8 cellular contexts compared by ENCODE assay signal in the genomic region with DNA sequence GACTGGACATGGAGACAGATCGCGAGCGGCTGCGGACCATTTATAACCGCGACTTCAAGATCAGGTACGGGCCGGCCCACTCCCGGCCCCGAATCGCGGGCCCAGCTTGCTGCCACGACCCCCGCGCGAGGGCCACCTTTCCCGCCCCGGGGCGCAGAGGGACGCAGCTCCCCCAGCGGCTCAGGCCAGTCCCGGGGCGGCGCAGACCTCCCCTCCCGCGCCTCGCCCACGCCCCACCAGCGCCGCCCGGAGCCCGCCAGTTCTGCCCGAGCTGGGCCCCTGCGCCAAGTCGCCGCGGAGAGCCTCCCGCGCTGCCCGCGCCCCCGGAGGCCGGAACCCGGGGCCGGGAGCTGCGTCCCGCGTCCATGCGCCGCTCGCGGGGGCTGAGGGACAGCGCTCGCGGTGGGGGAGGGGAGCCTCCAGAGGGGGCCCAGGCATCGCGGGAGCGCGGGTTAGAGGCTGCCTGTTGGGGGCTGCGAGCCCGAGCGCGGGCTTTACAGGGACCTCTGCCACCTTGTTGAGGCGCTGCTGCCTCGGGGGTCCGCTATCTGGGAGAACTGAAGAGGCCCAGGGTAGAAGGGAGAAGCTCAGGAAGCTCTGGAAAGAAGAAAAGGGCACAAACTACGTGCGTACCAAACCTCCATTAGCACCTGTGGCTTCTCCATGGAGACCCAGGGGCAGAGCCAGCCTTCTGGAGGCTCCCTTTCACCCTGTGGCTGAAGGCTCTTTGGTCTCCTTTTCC. TPM values are rescaled to one million over a fixed set of nuclear protein-coding genes. Genes with fewer than 3 reads are reported as not detected.
A peak's percentile ranks its signal among the peaks of the same experiment; 100 is the strongest.
DNase-seq lines count a peak whose midpoint lies in the region; ATAC-seq and TF ChIP-seq lines count a peak whose summit lies in the region.

No MANE protein-coding gene starts in this region.

- no peaks in the 10 kb centered on the region for H3K9me3 Mint-ChIP-seq in activated T-helper 2 cell treated with anti-CD3 and anti-CD28 coated beads, Interferon-gamma antibody, Interleukin-2, Interleukin-4, amounts not matched to agents 10 μg/mL and 5 μg/mL and 100 μg/mL, durations not matched to agents 14 hours and 24 hours and 36 hours

- no peaks in the 10 kb centered on the region for H3K27me3 Mint-ChIP-seq in activated T-helper 2 cell treated with anti-CD3 and anti-CD28 coated beads, Interferon-gamma antibody, Interleukin-2, Interleukin-4, amounts not matched to agents 10 μg/mL and 5 μg/mL and 100 μg/mL, durations not matched to agents 14 hours and 24 hours and 36 hours (ENCODE audit: low read depth)

- intact Hi-C loops in activated T-helper 2 cell treated with anti-CD3 and anti-CD28 coated beads, Interferon-gamma antibody, Interleukin-2, Interleukin-4, amounts not matched to agents 10 μg/mL and 5 μg/mL and 100 μg/mL, durations not matched to agents 14 hours and 24 hours and 36 hours (cut with micrococcal nuclease) = loop anchor here (1.0 to 2.0 kb wide), 3 partner anchors 29 to 54 kb away; a partner anchor contains a TSS
- intact Hi-C loops in vagina (cut with DNase I) = loop anchor here (5.0 kb wide), 1 partner anchor 37 kb away; no protein-coding TSS in a partner anchor

- H3K27ac Mint-ChIP-seq in activated T-helper 2 cell treated with anti-CD3 and anti-CD28 coated beads, Interferon-gamma antibody, Interleukin-2, Interleukin-4, amounts not matched to agents 10 μg/mL and 5 μg/mL and 100 μg/mL, durations not matched to agents 14 hours and 24 hours and 36 hours = peak overlapping the region; percentile 99

- peak overlapping the region; percentile 86 for H3K27ac ChIP-seq in foreskin keratinocyte
- H3K27ac ChIP-seq in vagina = peak overlapping the region; percentile 93

- peak; percentile 35 to 43 for DNase-seq in NCI-H446 (lab: John Stamatoyannopoulos, UW)
- no peak for DNase-seq in NCI-H446 treated with DMSO at 0.1 percent for 48 hours (lab: John Stamatoyannopoulos, UW)
- no peak for DNase-seq in NT2/D1 (ENCODE audit: low read depth, low spot score)
- DNase-seq in activated T-helper 2 cell treated with anti-CD3 and anti-CD28 coated beads, Interferon-gamma antibody, Interleukin-2, Interleukin-4, amounts not matched to agents 10 μg/mL and 5 μg/mL and 100 μg/mL, durations not matched to agents 14 hours and 24 hours and 36 hours (ENCODE audit: low spot score) = peak; percentile 25
- DNase-seq in foreskin keratinocyte = no peak
- DNase-seq in omental fat pad (ENCODE audit: low spot score) = no peak
- DNase-seq in vagina (ENCODE audit: extremely low spot score in 2 of 2) = peak in 1 of 2 donors; percentile 87

- H3K27me3 ChIP-seq in NT2/D1 (ENCODE audit: insufficient read depth, insufficient read length) (peaks cover 7% of the 10 kb centered on the region), foreskin keratinocyte (no peaks in the 10 kb centered on the region), vagina (no peaks in the 10 kb centered on the region)

- H3K4me1 ChIP-seq in NT2/D1 (ENCODE audit: insufficient read depth, insufficient read length) = no peaks in the 10 kb centered on the region
- peaks cover 3% of the 10 kb centered on the region for H3K4me1 ChIP-seq in foreskin keratinocyte
- peaks cover 30% of the 10 kb centered on the region for H3K4me1 ChIP-seq in vagina

- TF ChIP-seq POLR2A in vagina (IDR thresholded peaks at IDR 0.05) = no peak

- H3K4me3 ChIP-seq in NT2/D1 (ENCODE audit: insufficient read length, low read depth) (peak overlapping the region; percentile 77), vagina (peak overlapping the region; percentile 69 to 75)

- H3K36me3 ChIP-seq in NT2/D1 (ENCODE audit: insufficient read depth, insufficient read length, low read length) (peaks cover 21% of the 10 kb centered on the region), vagina (no peaks in the 10 kb centered on the region)

- H3K9me3 ChIP-seq in NT2/D1 (ENCODE audit: insufficient read depth, low read length) (no peaks in the 10 kb centered on the region), vagina (no peaks in the 10 kb centered on the region)

- peak overlapping the region; percentile 99 for H3K4me3 Mint-ChIP-seq in activated T-helper 2 cell treated with anti-CD3 and anti-CD28 coated beads, Interferon-gamma antibody, Interleukin-2, Interleukin-4, amounts not matched to agents 10 μg/mL and 5 μg/mL and 100 μg/mL, durations not matched to agents 14 hours and 24 hours and 36 hours (ENCODE audit: low read depth)

- peak overlapping the region; percentile 91 for H3K9ac ChIP-seq in NT2/D1 (ENCODE audit: insufficient read length, low read depth)

- peaks cover 58% of the 10 kb centered on the region for H3K36me3 Mint-ChIP-seq in activated T-helper 2 cell treated with anti-CD3 and anti-CD28 coated beads, Interferon-gamma antibody, Interleukin-2, Interleukin-4, amounts not matched to agents 10 μg/mL and 5 μg/mL and 100 μg/mL, durations not matched to agents 14 hours and 24 hours and 36 hours (ENCODE audit: low read depth)

- ATAC-seq in HG03045 (IDR thresholded peaks at IDR 0.05; ENCODE audit: unreplicated experiment) (peak; percentile 29), foreskin keratinocyte (peak; percentile 61), omental fat pad (ENCODE audit: low FRiP score) (peak; percentile 81)

- peak; percentile 25 for TF ChIP-seq CTCF in foreskin keratinocyte (conservative IDR thresholded peaks at IDR 0.05)
- TF ChIP-seq CTCF in omental fat pad (IDR thresholded peaks at IDR 0.05) = no peak
- no peak for TF ChIP-seq CTCF in vagina (IDR thresholded peaks at IDR 0.05)

- peaks cover 40% of the 10 kb centered on the region for H3K4me1 Mint-ChIP-seq in activated T-helper 2 cell treated with anti-CD3 and anti-CD28 coated beads, Interferon-gamma antibody, Interleukin-2, Interleukin-4, amounts not matched to agents 10 μg/mL and 5 μg/mL and 100 μg/mL, durations not matched to agents 14 hours and 24 hours and 36 hours (ENCODE audit: low read depth)

RNA-seq across cellular contexts. Expression of a gene that starts 0.7 kb away (rescaled TPM):
- total RNA-seq in activated T-helper 2 cell treated with anti-CD3 and anti-CD28 coated beads, Interferon-gamma antibody, Interleukin-2, Interleukin-4, amounts not matched to agents 10 μg/mL and 5 μg/mL and 100 μg/mL, durations not matched to agents 14 hours and 24 hours and 36 hours = 64.5 and 68.1 TPM in 2 replicates
- total RNA-seq in foreskin keratinocyte (68.8 and 74.7 TPM in 2 replicates), omental fat pad (10 to 100 TPM; 21.7 to 47.1 (median 36.1) TPM), vagina (53.0 TPM)
- polyA plus RNA-seq in foreskin keratinocyte = 83.8 and 87.6 TPM in 2 replicates

RNA-seq across cellular contexts. Expression of a gene that starts 31.8 kb away (rescaled TPM):
- total RNA-seq in activated T-helper 2 cell treated with anti-CD3 and anti-CD28 coated beads, Interferon-gamma antibody, Interleukin-2, Interleukin-4, amounts not matched to agents 10 μg/mL and 5 μg/mL and 100 μg/mL, durations not matched to agents 14 hours and 24 hours and 36 hours = 68.7 and 74.7 TPM in 2 replicates
- total RNA-seq in foreskin keratinocyte (523 and 542 TPM in 2 replicates), omental fat pad (100 to 1,000 TPM; 219 to 307 (median 299) TPM), vagina (251 TPM)
- polyA plus RNA-seq in foreskin keratinocyte = 728 and 811 TPM in 2 replicates

RNA-seq across cellular contexts. Expression of a gene that starts 40.0 kb away (rescaled TPM):
- 0.59 and 0.67 TPM in 2 replicates for total RNA-seq in activated T-helper 2 cell treated with anti-CD3 and anti-CD28 coated beads, Interferon-gamma antibody, Interleukin-2, Interleukin-4, amounts not matched to agents 10 μg/mL and 5 μg/mL and 100 μg/mL, durations not matched to agents 14 hours and 24 hours and 36 hours
- 6.0 and 6.3 TPM in 2 replicates for total RNA-seq in foreskin keratinocyte
- polyA plus RNA-seq in foreskin keratinocyte = 9.2 and 10.1 TPM in 2 replicates
- total RNA-seq in omental fat pad = 1 to 10 TPM in 3 of 4 donors, under 1 TPM in 1; 0.63 to 1.7 (median 1.5) TPM
- total RNA-seq in vagina = 7.9 TPM

RNA-seq across cellular contexts. Expression of a gene that starts 55.5 kb away (rescaled TPM):
- total RNA-seq in activated T-helper 2 cell treated with anti-CD3 and anti-CD28 coated beads, Interferon-gamma antibody, Interleukin-2, Interleukin-4, amounts not matched to agents 10 μg/mL and 5 μg/mL and 100 μg/mL, durations not matched to agents 14 hours and 24 hours and 36 hours = 260 and 269 TPM in 2 replicates
- 182 and 189 TPM in 2 replicates for total RNA-seq in foreskin keratinocyte
- 96.3 and 113 TPM in 2 replicates for polyA plus RNA-seq in foreskin keratinocyte
- total RNA-seq in omental fat pad = 100 to 1,000 TPM; 131 to 236 (median 159) TPM
- total RNA-seq in vagina = 126 TPM

RNA-seq across cellular contexts. Expression of a gene that starts 56.2 kb away (rescaled TPM):
- total RNA-seq in activated T-helper 2 cell treated with anti-CD3 and anti-CD28 coated beads, Interferon-gamma antibody, Interleukin-2, Interleukin-4, amounts not matched to agents 10 μg/mL and 5 μg/mL and 100 μg/mL, durations not matched to agents 14 hours and 24 hours and 36 hours = 15.3 and 15.4 TPM in 2 replicates
- total RNA-seq in foreskin keratinocyte (13.0 and 16.8 TPM in 2 replicates), omental fat pad (10 to 100 TPM; 19.4 to 29.2 (median 28.2) TPM), vagina (16.7 TPM)
- 9.2 and 11.3 TPM in 2 replicates for polyA plus RNA-seq in foreskin keratinocyte

Comparison
In these comparisons a context has a peak if more than half of its experiments do, and no peak if none do; other contexts are left out.
1. DNase-seq: peak in NCI-H446 (2 of 2) and activated T-helper 2 cell treated with anti-CD3 and anti-CD28 coated beads, Interferon-gamma antibody, Interleukin-2, Interleukin-4, amounts not matched to agents 10 μg/mL and 5 μg/mL and 100 μg/mL, durations not matched to agents 14 hours and 24 hours and 36 hours (single experiment); none in NCI-H446 treated with DMSO at 0.1 percent for 48 hours (single experiment), NT2/D1 (single experiment), foreskin keratinocyte (0 of 2) and omental fat pad (single experiment).
2. ATAC-seq: peak in every context shown above with its lines; median percentile 81 in omental fat pad; 61 in foreskin keratinocyte; 29 in HG03045.